ENCODE assay signal across 1 cellular context in genomic region chr11:78380615-78381029, GRCh38.
TF ChIP-seq lines count a peak whose summit lies in the region.

No MANE protein-coding gene starts in this region.

TF ChIP-seq in HepG2, 621 proteins besides CTCF, POLR2A, EP300 and RAD21:
- TF ChIP-seq, protein P1, sequence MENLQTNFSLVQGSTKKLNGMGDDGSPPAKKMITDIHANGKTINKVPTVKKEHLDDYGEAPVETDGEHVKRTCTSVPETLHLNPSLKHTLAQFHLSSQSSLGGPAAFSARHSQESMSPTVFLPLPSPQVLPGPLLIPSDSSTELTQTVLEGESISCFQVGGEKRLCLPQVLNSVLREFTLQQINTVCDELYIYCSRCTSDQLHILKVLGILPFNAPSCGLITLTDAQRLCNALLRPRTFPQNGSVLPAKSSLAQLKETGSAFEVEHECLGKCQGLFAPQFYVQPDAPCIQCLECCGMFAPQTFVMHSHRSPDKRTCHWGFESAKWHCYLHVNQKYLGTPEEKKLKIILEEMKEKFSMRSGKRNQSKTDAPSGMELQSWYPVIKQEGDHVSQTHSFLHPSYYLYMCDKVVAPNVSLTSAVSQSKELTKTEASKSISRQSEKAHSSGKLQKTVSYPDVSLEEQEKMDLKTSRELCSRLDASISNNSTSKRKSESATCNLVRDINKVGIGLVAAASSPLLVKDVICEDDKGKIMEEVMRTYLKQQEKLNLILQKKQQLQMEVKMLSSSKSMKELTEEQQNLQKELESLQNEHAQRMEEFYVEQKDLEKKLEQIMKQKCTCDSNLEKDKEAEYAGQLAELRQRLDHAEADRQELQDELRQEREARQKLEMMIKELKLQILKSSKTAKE (CRISPR knock-in tag; IDR thresholded peaks at IDR 0.05; ENCODE audit: borderline replicate concordance), result no peak
- TF ChIP-seq SIX1 (CRISPR knock-in tag; IDR thresholded peaks at IDR 0.05; ENCODE audit: borderline replicate concordance), result 0 out of 2 replicates have a peak, but pooled peaks have one; percentile 38
